ENCODE assay signal across 32 cellular contexts in the genomic region with DNA sequence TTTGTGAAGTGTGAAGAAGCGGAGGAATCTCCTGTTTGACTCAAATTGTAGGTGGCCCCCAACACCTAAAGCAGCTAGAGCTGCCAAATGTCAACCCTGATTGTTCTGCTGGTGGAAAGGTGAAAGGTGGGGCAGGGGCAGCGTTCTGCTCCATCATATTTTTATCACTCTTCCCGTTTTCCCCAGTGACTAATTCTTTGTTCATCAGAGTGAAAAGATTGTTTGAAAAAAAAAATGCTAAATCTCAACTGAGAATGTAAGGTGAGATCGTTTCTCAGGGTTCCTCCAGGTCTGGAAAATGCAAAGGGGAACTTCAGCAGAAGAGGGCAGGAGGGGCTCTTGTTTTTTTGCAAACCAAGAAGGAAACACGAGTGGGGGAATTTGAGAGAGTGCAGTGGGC.
DNase-seq lines count a peak whose midpoint lies in the region; ATAC-seq, FAIRE-seq and TF ChIP-seq lines count a peak whose summit lies in the region.
"Had no signal": no experiment of that assay in that cellular context is flagged by ENCODE, and none has a peak within 500 bp of the region (broad histone marks: within the 10 kb centered on the region; RNA-seq: fewer than 3 reads in every experiment).

No MANE protein-coding gene starts in this region.

- DNase-seq in Caco-2 (no peak), HT1080 (ENCODE audit: low read depth) (peak; percentile 42), H1 (ENCODE audit: low read depth in 1 of 2, low spot score in 2 of 2) (no peak), neuronal stem cell (ENCODE audit: low spot score) (no peak), NCI-H524 treated with DMSO at 0.1 percent for 48 hours (lab: John Stamatoyannopoulos, UW) (no peak), uterus (no peak), HTR-8/SVneo (ENCODE audit: insufficient read length, low spot score) (no peak)
- DNase-seq: activated B cell treated with CpG ODN at 0.5 μM for 24 hours; activated gamma-delta T cell treated with Interleukin-2 at 50 U/mL for 16 hours; activated naive CD8-positive, alpha-beta T cell treated with anti-CD3 and anti-CD28 coated beads, Interleukin-2, amount 10 ng/mL, durations not matched to agents 7 days and 5 days; activated T-cell treated with anti-CD3 and anti-CD28 coated beads, Interleukin-2, amount 50 U/mL, for 48 hours; caudate nucleus; COR-L47; effector memory CD4-positive, alpha-beta T cell; head of caudate nucleus; islet precursor cell; KBM-7; MG63; NCI-H1105 treated with DMSO at 0.1 percent for 48 hours; NCI-H2029 treated with DMSO at 0.1 percent for 48 hours; NCI-H345; NCI-H774; small intestine; stimulated activated naive B cell treated with anti-CD40 and anti-IgM and Interleukin-4, amounts not matched to agents 10 μg/mL and 1 μg/mL and 100 μg/mL, for 72 hours; substantia nigra; T-helper 1 cell; trophoblast cell had no signal

- no peak overlapping the region for H3K4me2 ChIP-seq in H1 (ENCODE audit: insufficient read depth in 1 of 2, low read depth in 2 of 2, low read length in 2 of 2)
- H3K4me2 ChIP-seq in neuronal stem cell (ENCODE audit: insufficient read depth, low read length, poor library complexity, severe bottlenecking) = no peak overlapping the region

- FAIRE-seq in H1 (lab: Jason Lieb, UNC) (no peak), HTR-8/SVneo (lab: Jason Lieb, UNC) (no peak)
- FAIRE-seq: astrocyte, small intestine had no signal

- H3K79me1 ChIP-seq in H1 (ENCODE audit: low read depth, low read length) (no peaks in the 10 kb centered on the region; the same call in 1 of the 2 replicates), neuronal stem cell (ENCODE audit: low read depth, low read length) (no peaks in the 10 kb centered on the region)

- 0 out of 2 replicates have a peak overlapping the region, but pooled peaks have one; percentile 89 for H2BK15ac ChIP-seq in H1 (ENCODE audit: low read length)
- no peak overlapping the region for H2BK15ac ChIP-seq in neuronal stem cell (ENCODE audit: low read length)

- H2AFZ ChIP-seq in H1 (ENCODE audit: low read length) (no peak overlapping the region), neuronal stem cell (ENCODE audit: low read length) (no peak overlapping the region)

- no peak overlapping the region for H2BK5ac ChIP-seq in H1 (ENCODE audit: low read depth, low read length)
- H2BK5ac ChIP-seq in neuronal stem cell (ENCODE audit: low read length) = no peak overlapping the region

- intact Hi-C loops in Caco-2 (cut with micrococcal nuclease; ENCODE audit: unreplicated experiment) (no loop called here), uterus (cut with DNase I; ENCODE audit: low total_unique reads) (no loop called here)

- H3K4ac ChIP-seq in H1 (replicated peaks; ENCODE audit: insufficient read length, low read depth, low read length) (no peak overlapping the region), neuronal stem cell (ENCODE audit: low read length) (no peak overlapping the region)

- H2BK12ac ChIP-seq in H1 (ENCODE audit: low read depth, low read length) = no peak overlapping the region
- no peak overlapping the region for H2BK12ac ChIP-seq in neuronal stem cell (ENCODE audit: low read length)

- no peak overlapping the region for H3K56ac ChIP-seq in H1 (replicated peaks; ENCODE audit: insufficient read length, low read depth, low read length)

- H4K8ac ChIP-seq in H1 (ENCODE audit: extremely low read depth, insufficient read depth, low read length) (no peak overlapping the region), neuronal stem cell (ENCODE audit: low read depth, low read length) (no peak overlapping the region)

- TF ChIP-seq RAD21 in H1 (IDR thresholded peaks at IDR 0.05 in 1 of 2, conservative IDR thresholded peaks at IDR 0.05 in 1 of 2; ENCODE audit: low read depth in 2 of 2, low read length in 2 of 2) = no peak

- H3K27ac ChIP-seq in H1 (ENCODE audit: low read depth, low read length) (no peak overlapping the region), neuronal stem cell (replicated peaks; ENCODE audit: low read length) (no peak overlapping the region), uterus (no peak overlapping the region)
- H3K27ac ChIP-seq: coronary artery, prostate gland had no signal

- POLR2A ChIA-PET in Caco-2 (lab: Charles Lee) (no interaction called here), H1 (lab: Charles Lee; ENCODE audit: partially characterized antibody) (interaction anchor here (1.7 kb wide), 1 partner anchor 27 kb away, joined by 3 read pairs; no protein-coding TSS in a partner anchor)

- no peak overlapping the region for H3K4me3 ChIP-seq in Caco-2 (ENCODE audit: low read depth, low read length)
- no peak overlapping the region for H3K4me3 ChIP-seq in H1 (ENCODE audit: extremely low read depth in 1 of 4, insufficient read depth in 2 of 4, low read depth in 3 of 4, low read length in 4 of 4)
- H3K4me3 ChIP-seq in neuronal stem cell (ENCODE audit: low read length in 2 of 2) = no peak overlapping the region
- no peak overlapping the region for H3K4me3 ChIP-seq in uterus
- H3K4me3 ChIP-seq: coronary artery, MG63, prostate gland had no signal

- H4K91ac ChIP-seq in H1 (replicated peaks; ENCODE audit: insufficient read length, low read length) (no peak overlapping the region), neuronal stem cell (ENCODE audit: low read depth, low read length, poor library complexity) (no peak overlapping the region)

- no peak overlapping the region for H3K14ac ChIP-seq in H1 (ENCODE audit: insufficient read length)
- H3K14ac ChIP-seq in neuronal stem cell (ENCODE audit: low read length) = no peak overlapping the region

- no peak for TF ChIP-seq EP300 in H1 (IDR thresholded peaks at IDR 0.05; ENCODE audit: borderline replicate concordance in 1 of 2, low read depth in 2 of 2, low read length in 2 of 2)

- TF ChIP-seq CTCF in Caco-2 (IDR thresholded peaks at IDR 0.05; ENCODE audit: insufficient read depth in 1 of 2, low read depth in 1 of 2, low read length in 1 of 2, severe bottlenecking in 1 of 2, unreplicated experiment in 1 of 2) (no peak), H1 (IDR thresholded peaks at IDR 0.05; ENCODE audit: control extremely low read depth in 1 of 3, insufficient read depth in 1 of 3, low read depth in 1 of 3, low read length in 3 of 3) (no peak), uterus (IDR thresholded peaks at IDR 0.05) (no peak)

- H4K5ac ChIP-seq in H1 (ENCODE audit: insufficient read length, low read depth, low read length) = no peak overlapping the region

- no peak for TF ChIP-seq POLR2A in H1 (IDR thresholded peaks at IDR 0.05; ENCODE audit: control extremely low read depth in 1 of 2, low read depth in 2 of 2, low read length in 2 of 2)
- TF ChIP-seq POLR2A in uterus (IDR thresholded peaks at IDR 0.05) = no peak

- H3K23me2 ChIP-seq in H1 (ENCODE audit: low read depth, low read length) = no peaks in the 10 kb centered on the region; the same call in 1 of the 2 replicates

- WGBS in H1 (ENCODE audit: extremely low coverage in 1 of 2, insufficient coverage in 1 of 2, insufficient read length in 1 of 2, insufficient replicate concordance in 2 of 2, low coverage in 1 of 2, low lambda C conversion rate in 2 of 2, missing lambda C conversion rate in 1 of 2), 2 experiments = 87% methylated on average over 5 of the region's 5 CpGs; no CpG with 5 or more reads in 1 of the 2 experiments
- no CpG with 5 or more reads among the region's 5 CpGs for WGBS in neuronal stem cell (ENCODE audit: extremely low coverage in 2 of 2, insufficient read length in 2 of 2, insufficient replicate concordance in 1 of 2), 2 donors

- no peak overlapping the region for H3K4me3 Mint-ChIP-seq in Caco-2 (ENCODE audit: unreplicated experiment)
- H3K4me3 Mint-ChIP-seq: activated B cell treated with CpG ODN at 0.5 μM for 24 hours; activated naive CD8-positive, alpha-beta T cell treated with anti-CD3 and anti-CD28 coated beads, Interleukin-2, amount 10 ng/mL, durations not matched to agents 7 days and 5 days; mesothelial cell of epicardium; stimulated activated naive B cell treated with anti-CD40 and anti-IgM and Interleukin-4, amounts not matched to agents 10 μg/mL and 1 μg/mL and 100 μg/mL, for 72 hours had no signal

- peaks cover 10% of the 10 kb centered on the region for H3K9me3 Mint-ChIP-seq in Caco-2 (ENCODE audit: unreplicated experiment)

- peak overlapping the region; percentile 20 for H3K27ac Mint-ChIP-seq in Caco-2 (ENCODE audit: unreplicated experiment)
- H3K27ac Mint-ChIP-seq: activated B cell treated with CpG ODN at 0.5 μM for 24 hours; activated naive CD8-positive, alpha-beta T cell treated with anti-CD3 and anti-CD28 coated beads, Interleukin-2, amount 10 ng/mL, durations not matched to agents 7 days and 5 days; stimulated activated naive B cell treated with anti-CD40 and anti-IgM and Interleukin-4, amounts not matched to agents 10 μg/mL and 1 μg/mL and 100 μg/mL, for 72 hours had no signal

- no TSS peak for BruUV-seq in Caco-2 (replicated peaks; lab: Mats Ljungman, UMichigan)

- H3K27me3 ChIP-seq in Caco-2 (replicated peaks; ENCODE audit: control insufficient read depth, insufficient read depth, low read length) (no peaks in the 10 kb centered on the region), H1 (replicated peaks in 1 of 4; ENCODE audit: control insufficient read depth in 3 of 4, extremely low read depth in 1 of 4, insufficient read depth in 3 of 4, low read length in 3 of 4) (no peaks in the 10 kb centered on the region), neuronal stem cell (ENCODE audit: control insufficient read depth in 3 of 3, insufficient read depth in 3 of 3, low read depth in 1 of 3, low read length in 3 of 3) (no peaks in the 10 kb centered on the region), uterus (no peaks in the 10 kb centered on the region)
- H3K27me3 ChIP-seq: MG63 had no signal

- H2BK120ac ChIP-seq in H1 (replicated peaks; ENCODE audit: low read depth, low read length) (no peak overlapping the region), neuronal stem cell (ENCODE audit: low read depth, low read length) (no peak overlapping the region)

- no peak for ATAC-seq in HG02759 (IDR thresholded peaks at IDR 0.05; ENCODE audit: unreplicated experiment)
- ATAC-seq: stimulated activated naive B cell treated with anti-CD40 and anti-IgM and Interleukin-4, amounts not matched to agents 10 μg/mL and 1 μg/mL and 100 μg/mL, for 72 hours had no signal

- H3K18ac ChIP-seq in H1 (ENCODE audit: extremely low read depth, low read length) = no peak overlapping the region; the same call in 1 of the 2 replicates
- peak overlapping the region; percentile 20 for H3K18ac ChIP-seq in neuronal stem cell (ENCODE audit: low read length)

- H4K20me1 ChIP-seq in H1 (replicated peaks in 1 of 2; ENCODE audit: control insufficient read depth in 1 of 2, insufficient read depth in 2 of 2, low read length in 2 of 2) = no peaks in the 10 kb centered on the region

- H3K4me1 Mint-ChIP-seq in Caco-2 (ENCODE audit: low read depth, unreplicated experiment) = peaks cover 25% of the 10 kb centered on the region
- H3K4me1 Mint-ChIP-seq: activated B cell treated with CpG ODN at 0.5 μM for 24 hours; activated naive CD8-positive, alpha-beta T cell treated with anti-CD3 and anti-CD28 coated beads, Interleukin-2, amount 10 ng/mL, durations not matched to agents 7 days and 5 days; stimulated activated naive B cell treated with anti-CD40 and anti-IgM and Interleukin-4, amounts not matched to agents 10 μg/mL and 1 μg/mL and 100 μg/mL, for 72 hours had no signal

- CTCF ChIA-PET in Caco-2 (lab: Charles Lee) = interaction anchor here (0.5 kb wide), 1 partner anchor 119 kb away, joined by 3 read pairs; no protein-coding TSS in a partner anchor
- CTCF ChIA-PET in H1 (lab: Charles Lee; ENCODE audit: partially characterized antibody) = interaction anchor here (1.4 to 9.5 kb wide), 3 partner anchors 17 to 37 kb away, joined by 3 to 57 read pairs (median 3); no protein-coding TSS in a partner anchor

- H3K9me3 ChIP-seq in Caco-2 (peaks cover 3% of the 10 kb centered on the region; the same call in 1 of the 2 replicates), H1 (ENCODE audit: insufficient read depth in 2 of 2, low read depth in 1 of 2, low read length in 1 of 2) (peaks cover 0 to 5% of the 10 kb centered on the region in 2 experiments; a peak in 2 of 4 replicates), neuronal stem cell (replicated peaks in 1 of 2; ENCODE audit: control insufficient read depth in 2 of 2, insufficient read depth in 1 of 2, low read depth in 1 of 2, low read length in 2 of 2) (peaks cover 4 to 5% of the 10 kb centered on the region in 2 donors), uterus (no peaks in the 10 kb centered on the region)
- H3K9me3 ChIP-seq: prostate gland had no signal

- H3K23ac ChIP-seq in H1 (ENCODE audit: insufficient read length) (no peak overlapping the region), neuronal stem cell (ENCODE audit: low read depth, low read length, poor library complexity) (no peak overlapping the region)

- H2BK20ac ChIP-seq in H1 (ENCODE audit: low read length) = no peak overlapping the region

- no peak overlapping the region for H2AK5ac ChIP-seq in H1 (ENCODE audit: low read depth, low read length)
- H2AK5ac ChIP-seq in neuronal stem cell (ENCODE audit: low read depth, low read length) = no peak overlapping the region

- no peaks in the 10 kb centered on the region for H3K27me3 Mint-ChIP-seq in Caco-2 (ENCODE audit: insufficient read depth, unreplicated experiment)

- no peaks in the 10 kb centered on the region for H3K79me2 ChIP-seq in H1 (ENCODE audit: control insufficient read depth in 1 of 2, insufficient read depth in 2 of 2, low read length in 2 of 2)

- peaks cover 5% of the 10 kb centered on the region for H3K36me3 Mint-ChIP-seq in Caco-2 (ENCODE audit: insufficient read depth, unreplicated experiment)
- H3K36me3 Mint-ChIP-seq: activated naive CD8-positive, alpha-beta T cell treated with anti-CD3 and anti-CD28 coated beads, Interleukin-2, amount 10 ng/mL, durations not matched to agents 7 days and 5 days had no signal

- H3K4me1 ChIP-seq in Caco-2 (peaks cover 27% of the 10 kb centered on the region), H1 (replicated peaks in 1 of 4; ENCODE audit: control insufficient read depth in 3 of 4, insufficient read depth in 4 of 4, low read length in 3 of 4) (peaks cover 0 to 6% (median 0%) of the 10 kb centered on the region in 4 experiments; a peak in 2 of 7 replicates), neuronal stem cell (ENCODE audit: control insufficient read depth in 2 of 2, insufficient read depth in 1 of 2, low read depth in 1 of 2, low read length in 2 of 2) (peaks cover 10 to 11% of the 10 kb centered on the region in 2 donors), uterus (peaks cover 0 to 15% of the 10 kb centered on the region in 2 donors)
- H3K4me1 ChIP-seq: prostate gland had no signal

- H3K9ac ChIP-seq in H1 (replicated peaks in 1 of 4; ENCODE audit: extremely low read depth in 1 of 4, low read depth in 3 of 4, low read length in 3 of 4) (no peak overlapping the region), neuronal stem cell (ENCODE audit: low read depth, low read length, poor library complexity) (no peak overlapping the region)

- H3K36me3 ChIP-seq in Caco-2 (ENCODE audit: control insufficient read depth, insufficient read depth, low read length) (no peaks in the 10 kb centered on the region), H1 (ENCODE audit: control insufficient read depth in 2 of 4, insufficient read depth in 4 of 4, low read length in 3 of 4) (no peaks in the 10 kb centered on the region), neuronal stem cell (replicated peaks in 1 of 2; ENCODE audit: control insufficient read depth in 2 of 2, insufficient read depth in 2 of 2, low read length in 2 of 2) (no peaks in the 10 kb centered on the region), uterus (no peaks in the 10 kb centered on the region)
- H3K36me3 ChIP-seq: MG63, prostate gland had no signal
